8 cellular contexts compared by ENCODE assay signal in genomic region chr5:24633705-24634325, GRCh38. TPM values are rescaled to one million over a fixed set of nuclear protein-coding genes. Genes with fewer than 3 reads are reported as not detected.
DNase-seq lines count a peak whose midpoint lies in the region; ATAC-seq and TF ChIP-seq lines count a peak whose summit lies in the region.

No MANE protein-coding gene starts in this region.

- TF ChIP-seq CTCF in GM12865 (IDR thresholded peaks at IDR 0.05; ENCODE audit: insufficient read depth, low read depth, low read length, missing control alignments), result peak; percentile 40
- peak; percentile 48 for TF ChIP-seq CTCF in choroid plexus epithelial cell (conservative IDR thresholded peaks at IDR 0.05; ENCODE audit: low read depth, low read length)
- peak; percentile 84 for TF ChIP-seq CTCF in neural cell (IDR thresholded peaks at IDR 0.05; ENCODE audit: poor library complexity, severe bottlenecking)

- H3K9me3 ChIP-seq in neural cell (ENCODE audit: low read length), result no peaks in the 10 kb centered on the region

- no peak overlapping the region for H3K9ac ChIP-seq in neural cell (ENCODE audit: low read length)

- no peak overlapping the region for H3K27ac ChIP-seq in neural cell (ENCODE audit: low read length)

- no peak overlapping the region for H3K4me2 ChIP-seq in neural cell (ENCODE audit: low read length)

- no peaks in the 10 kb centered on the region for H3K36me3 ChIP-seq in neural cell (ENCODE audit: insufficient read depth, low read length)

- TF ChIP-seq EP300 in neural cell (conservative IDR thresholded peaks at IDR 0.05; ENCODE audit: poor library complexity, severe bottlenecking), result no peak

- no peaks in the 10 kb centered on the region for H4K20me1 ChIP-seq in neural cell (ENCODE audit: insufficient read depth)

- no peak overlapping the region for H2AFZ ChIP-seq in neural cell (ENCODE audit: low read depth, low read length)

- no peaks in the 10 kb centered on the region for H3F3A ChIP-seq in neural cell (ENCODE audit: insufficient read depth, low read length, poor library complexity, severe bottlenecking)

- no peaks in the 10 kb centered on the region for H3K36me3 Mint-ChIP-seq in activated naive CD4-positive, alpha-beta T cell treated with anti-CD3 and anti-CD28 coated beads, Interleukin-2, amount 50 U/mL, for 72 hours

- peaks cover 0 to 4% of the 10 kb centered on the region in 2 donors for H3K9me3 Mint-ChIP-seq in activated naive CD4-positive, alpha-beta T cell treated with anti-CD3 and anti-CD28 coated beads, Interleukin-2, amount 50 U/mL, for 72 hours

- no peaks in the 10 kb centered on the region for H3K27me3 ChIP-seq in neural cell (ENCODE audit: insufficient read depth, low read depth, low read length)

- peak; percentile 32 for DNase-seq in GM12865 (ENCODE audit: low read depth)
- peak; percentile 73 for DNase-seq in NCI-H69 (lab: John Stamatoyannopoulos, UW)
- DNase-seq in choroid plexus epithelial cell (ENCODE audit: low read depth), result peak; percentile 58
- no peak for DNase-seq in activated naive CD4-positive, alpha-beta T cell treated with anti-CD3 and anti-CD28 coated beads, Interleukin-2, amount 50 U/mL, for 72 hours (ENCODE audit: low spot score in 2 of 2)
- no peak for DNase-seq in stimulated activated CD4-positive, alpha-beta T cell treated with anti-CD3 and anti-CD28 coated beads, Interleukin-4, amount 100 ng/mL, for 1 hour

- TF ChIP-seq RAD21 in neural cell (conservative IDR thresholded peaks at IDR 0.05), result peak; percentile 88

- peak; percentile 65 for ATAC-seq in HG03175 (IDR thresholded peaks at IDR 0.05; ENCODE audit: unreplicated experiment)
- ATAC-seq in activated naive CD4-positive, alpha-beta T cell treated with anti-CD3 and anti-CD28 coated beads, Interleukin-2, amount 50 U/mL, for 72 hours, result no peak
- no peak for ATAC-seq in activated CD4-positive, CD25-positive, alpha-beta regulatory T cell treated with anti-CD3 and anti-CD28 coated beads, Interleukin-2, amount 50 U/mL, for 24 hours

- H3K9me2 ChIP-seq in neural cell (ENCODE audit: insufficient read depth, low read length), result no peaks in the 10 kb centered on the region

- no peak overlapping the region for H3K4me3 ChIP-seq in GM12865 (ENCODE audit: low read depth, low read length)
- H3K4me3 ChIP-seq in choroid plexus epithelial cell (ENCODE audit: low read depth, low read length), result no peak overlapping the region
- H3K4me3 ChIP-seq in neural cell (ENCODE audit: low read length), result no peak overlapping the region

- H3K27ac Mint-ChIP-seq in activated naive CD4-positive, alpha-beta T cell treated with anti-CD3 and anti-CD28 coated beads, Interleukin-2, amount 50 U/mL, for 72 hours, result no peak overlapping the region

- H3K79me2 ChIP-seq in neural cell (replicated peaks; ENCODE audit: insufficient read depth, low read length), result peaks cover 34% of the 10 kb centered on the region

TF ChIP-seq in neural cell, 6 proteins besides CTCF, POLR2A, EP300 and RAD21:
- TF ChIP-seq MXI1 (conservative IDR thresholded peaks at IDR 0.05; ENCODE audit: poor library complexity, severe bottlenecking) (no peak), SMC3 (conservative IDR thresholded peaks at IDR 0.05; ENCODE audit: poor library complexity) (peak; percentile 83), TAF1 (IDR thresholded peaks at IDR 0.05; ENCODE audit: low read depth) (no peak), REST (IDR thresholded peaks at IDR 0.05; ENCODE audit: borderline replicate concordance) (no peak)

RNA-seq across cellular contexts. Expression of gene CDH10, which starts 11.0 kb away (rescaled TPM):
- 5.3 and 7.6 TPM in 2 replicates for polyA plus RNA-seq in neural cell
- 16.3 and 17.6 TPM in 2 replicates for polyA minus RNA-seq in neural cell
- not detected for total RNA-seq in activated naive CD4-positive, alpha-beta T cell treated with anti-CD3 and anti-CD28 coated beads, Interleukin-2, amount 50 U/mL, for 72 hours

Comparison
In these comparisons a context has a peak if more than half of its experiments do, and no peak if none do; other contexts are left out.
1. DNase-seq: peak in GM12865 (single experiment), NCI-H69 (single experiment) and choroid plexus epithelial cell (single experiment); none in activated naive CD4-positive, alpha-beta T cell treated with anti-CD3 and anti-CD28 coated beads, Interleukin-2, amount 50 U/mL, for 72 hours (0 of 2) and stimulated activated CD4-positive, alpha-beta T cell treated with anti-CD3 and anti-CD28 coated beads, Interleukin-4, amount 100 ng/mL, for 1 hour (single experiment).
2. Peak in every context shown above with its lines, with median percentiles within 50 percentile points of each other: CTCF ChIP-seq.